Comparison of ENCODE assay signal across 18 cellular contexts in the genomic region with DNA sequence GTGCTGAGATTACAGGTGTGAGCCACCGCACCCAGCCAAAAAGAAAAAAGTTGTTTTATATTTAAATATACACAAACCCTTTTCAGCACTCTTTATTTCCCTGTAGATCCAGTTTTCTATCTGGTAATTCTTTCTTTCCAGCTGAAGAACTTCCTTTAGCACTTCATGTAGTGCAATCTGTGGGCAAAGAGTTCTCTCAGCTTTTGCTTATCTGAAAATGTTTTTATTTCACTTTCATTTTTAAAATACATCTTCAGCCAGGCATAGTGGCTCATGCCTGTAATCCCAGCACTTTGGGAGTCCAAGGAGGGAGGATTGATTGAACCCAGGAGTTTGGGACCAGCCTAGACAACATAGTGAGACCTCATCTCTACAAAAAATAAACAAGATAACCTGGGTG. TPM values are rescaled to one million over a fixed set of nuclear protein-coding genes. Genes with fewer than 3 reads are reported as not detected.
"Had no signal": no experiment of that assay in that cellular context is flagged by ENCODE, and none has a peak within 500 bp of the region (broad histone marks: within the 10 kb centered on the region; RNA-seq: fewer than 3 reads in every experiment).

No MANE protein-coding gene starts in this region.

- H3K9me3 Mint-ChIP-seq: central memory CD8-positive, alpha-beta T cell had no signal

- H3K36me3 Mint-ChIP-seq: brain had no signal

- ATAC-seq: gastrocnemius medialis; naive thymus-derived CD8-positive, alpha-beta T cell; stimulated activated naive B cell treated with anti-CD40 and anti-IgM and Interleukin-4, amounts not matched to agents 10 μg/mL and 1 μg/mL and 100 μg/mL, for 72 hours; T-cell had no signal

- H3K9me3 ChIP-seq: gastrocnemius medialis, tibial artery, vagina had no signal

- DNase-seq: activated CD4-positive, alpha-beta T cell treated with anti-CD3 and anti-CD28 coated beads, Interleukin-2, amount 50 U/mL, for 48 hours; activated CD4-positive, CD25-positive, alpha-beta regulatory T cell treated with anti-CD3 and anti-CD28 coated beads, Interleukin-2, amount 50 U/mL, for 72 hours; activated naive CD4-positive, alpha-beta T cell treated with anti-CD3 and anti-CD28 coated beads, Interleukin-2, amount 50 U/mL, for 16 hours; activated T-cell treated with anti-CD3 and anti-CD28 coated beads, Interleukin-2, amount 50 U/mL, for 1 hour; amniotic stem cell; cortex of kidney; effector CD4-positive, alpha-beta T cell; esophagus squamous epithelium; gastrocnemius medialis; naive thymus-derived CD8-positive, alpha-beta T cell; stimulated activated naive B cell treated with anti-CD40 and anti-IgM and Interleukin-4, amounts not matched to agents 10 μg/mL and 1 μg/mL and 100 μg/mL, for 72 hours; T-cell; tibial artery had no signal

- H3K27ac ChIP-seq: esophagus squamous epithelium, gastrocnemius medialis, parathyroid adenoma, tibial artery, vagina had no signal

- H3K4me1 Mint-ChIP-seq: brain; stimulated activated naive B cell treated with anti-CD40 and anti-IgM and Interleukin-4, amounts not matched to agents 10 μg/mL and 1 μg/mL and 100 μg/mL, for 72 hours had no signal

- H3K4me1 ChIP-seq: esophagus squamous epithelium, gastrocnemius medialis, parathyroid adenoma, tibial artery, vagina had no signal

- H3K4me3 Mint-ChIP-seq: brain; central memory CD8-positive, alpha-beta T cell; naive thymus-derived CD8-positive, alpha-beta T cell; stimulated activated naive B cell treated with anti-CD40 and anti-IgM and Interleukin-4, amounts not matched to agents 10 μg/mL and 1 μg/mL and 100 μg/mL, for 72 hours; T-cell had no signal

- H3K27ac Mint-ChIP-seq: activated T-helper 2 cell treated with anti-CD3 and anti-CD28 coated beads, Interferon-gamma antibody, Interleukin-2, Interleukin-4, amounts not matched to agents 10 μg/mL and 5 μg/mL and 100 μg/mL, durations not matched to agents 14 hours and 24 hours and 36 hours; brain; stimulated activated naive B cell treated with anti-CD40 and anti-IgM and Interleukin-4, amounts not matched to agents 10 μg/mL and 1 μg/mL and 100 μg/mL, for 72 hours; T-cell had no signal

- H3K4me3 ChIP-seq: esophagus squamous epithelium, gastrocnemius medialis, tibial artery, vagina had no signal

- H3K27me3 ChIP-seq: esophagus squamous epithelium, gastrocnemius medialis, tibial artery, vagina had no signal

- H3K36me3 ChIP-seq: esophagus squamous epithelium, gastrocnemius medialis, tibial artery, vagina had no signal

RNA-seq across cellular contexts. Expression of gene PTPRF, which starts 48.4 kb away (rescaled TPM):
- polyA plus RNA-seq: naive thymus-derived CD8-positive, alpha-beta T cell had no signal
